In genomic region chr11:2203440-2204259, GRCh38 we compare ENCODE assay signal across 1 cellular context.
TF ChIP-seq lines count a peak whose summit lies in the region.

No MANE protein-coding gene starts in this region.

TF ChIP-seq in HepG2, 621 proteins besides CTCF, POLR2A, EP300 and RAD21 (continued from another document and continues in another):
- no peak for TF ChIP-seq ATM (IDR thresholded peaks at IDR 0.05; ENCODE audit: borderline replicate concordance)
- no peak for TF ChIP-seq ZBTB2 (CRISPR knock-in tag; IDR thresholded peaks at IDR 0.05; ENCODE audit: low read depth)
- no peak for TF ChIP-seq ZNF142 (CRISPR knock-in tag; IDR thresholded peaks at IDR 0.05)
- TF ChIP-seq ZNF275 (CRISPR knock-in tag; IDR thresholded peaks at IDR 0.05; ENCODE audit: borderline replicate concordance): no peak; the same call in 1 of the 2 replicates
- TF ChIP-seq PBX3 (CRISPR knock-in tag; IDR thresholded peaks at IDR 0.05; ENCODE audit: borderline replicate concordance): no peak
- TF ChIP-seq TIGD3 (CRISPR knock-in tag; IDR thresholded peaks at IDR 0.05; ENCODE audit: borderline replicate concordance): no peak
- no peak for TF ChIP-seq CCAR2 (optimal IDR thresholded peaks at IDR 0.05; ENCODE audit: low read depth, low read length)
- no peak for TF ChIP-seq BATF2 (CRISPR knock-in tag; IDR thresholded peaks at IDR 0.05)
- no peak for TF ChIP-seq ATF3 (CRISPR knock-in tag; IDR thresholded peaks at IDR 0.05)
- TF ChIP-seq NR2C2 (CRISPR knock-in tag; IDR thresholded peaks at IDR 0.05; ENCODE audit: borderline replicate concordance): peak; percentile 56; the same call in 1 of the 2 replicates
- no peak for TF ChIP-seq KLF9 (CRISPR knock-in tag; IDR thresholded peaks at IDR 0.05; ENCODE audit: low read depth)
- TF ChIP-seq ZNF124 (CRISPR knock-in tag; IDR thresholded peaks at IDR 0.05): 0 out of 2 replicates have a peak, but pooled peaks have one; percentile 35
- TF ChIP-seq ZC3H4 (CRISPR knock-in tag; IDR thresholded peaks at IDR 0.05; ENCODE audit: borderline replicate concordance): no peak
- no peak for TF ChIP-seq ZNF160 (CRISPR knock-in tag; IDR thresholded peaks at IDR 0.05)
- peak; percentile 37; the same call in 1 of the 2 replicates for TF ChIP-seq POGZ (CRISPR knock-in tag; IDR thresholded peaks at IDR 0.05)
- no peak for TF ChIP-seq NPAS2 (CRISPR knock-in tag; IDR thresholded peaks at IDR 0.05; ENCODE audit: borderline replicate concordance)
- TF ChIP-seq GLMP (CRISPR knock-in tag; IDR thresholded peaks at IDR 0.05; ENCODE audit: borderline replicate concordance): no peak
- TF ChIP-seq NR2F6 (IDR thresholded peaks at IDR 0.05): peak; percentile 61; the same call in 1 of the 2 replicates
- peak; percentile 72 for TF ChIP-seq NR2F6 (CRISPR knock-in tag; IDR thresholded peaks at IDR 0.05)
- TF ChIP-seq ZBTB39 (CRISPR knock-in tag; IDR thresholded peaks at IDR 0.05): no peak
- TF ChIP-seq ETV6 (CRISPR knock-in tag; conservative IDR thresholded peaks at IDR 0.05): no peak
- TF ChIP-seq TCF7 (IDR thresholded peaks at IDR 0.05; ENCODE audit: low read depth): peak; percentile 95
- no peak for TF ChIP-seq RERE (CRISPR knock-in tag; IDR thresholded peaks at IDR 0.05; ENCODE audit: low read depth)
- no peak; the same call in 1 of the 2 replicates for TF ChIP-seq KAT8 (CRISPR knock-in tag; IDR thresholded peaks at IDR 0.05)
- no peak for TF ChIP-seq PRDM15 (CRISPR knock-in tag; IDR thresholded peaks at IDR 0.05)
- TF ChIP-seq ZNF782 (CRISPR knock-in tag; IDR thresholded peaks at IDR 0.05; ENCODE audit: borderline replicate concordance): no peak
